9 cellular contexts compared by ENCODE assay signal in genomic region chr12:52741378-52742195, GRCh38. TPM values are rescaled to one million over a fixed set of nuclear protein-coding genes. Genes with fewer than 3 reads are reported as not detected.
DNase-seq lines count a peak whose midpoint lies in the region; ATAC-seq and TF ChIP-seq lines count a peak whose summit lies in the region.
"Had no signal": no experiment of that assay in that cellular context is flagged by ENCODE, and none has a peak within 500 bp of the region (broad histone marks: within the 10 kb centered on the region; RNA-seq: fewer than 3 reads in every experiment).

No MANE protein-coding gene starts in this region.

- H3K9me3 ChIP-seq in heart left ventricle (no peaks in the 10 kb centered on the region), transverse colon (no peaks in the 10 kb centered on the region)
- no peaks in the 10 kb centered on the region for H3K9me3 ChIP-seq in naive thymus-derived CD4-positive, alpha-beta T cell (ENCODE audit: control insufficient read depth in 2 of 3, low read length in 3 of 3)

- H3K4me3 ChIP-seq in heart left ventricle (no peak overlapping the region), choroid plexus epithelial cell (ENCODE audit: low read depth, low read length) (no peak overlapping the region), transverse colon (no peak overlapping the region)
- H3K4me3 ChIP-seq in naive thymus-derived CD4-positive, alpha-beta T cell (ENCODE audit: low read length), result no peak overlapping the region

- ATAC-seq in heart left ventricle, result peak in 2 of 4 donors; percentile 53 to 71
- ATAC-seq in naive thymus-derived CD4-positive, alpha-beta T cell, result peak; percentile 61
- no peak for ATAC-seq in stimulated activated naive B cell treated with anti-CD40 and anti-IgM and Interleukin-4, amounts not matched to agents 10 μg/mL and 1 μg/mL and 100 μg/mL, for 72 hours (replicated peaks)

- in situ Hi-C loops in transverse colon (cut with MboI; ENCODE audit: low pct_ligation_motif_present in 1 of 4, low pct_unique_long_range_greater_than_20kb in 1 of 4, low sequenced_read_pairs in 3 of 4), result no loop called here

- H3K27ac Mint-ChIP-seq in naive thymus-derived CD4-positive, alpha-beta T cell, result no peak overlapping the region
- no peak overlapping the region for H3K27ac Mint-ChIP-seq in stimulated activated naive B cell treated with anti-CD40 and anti-IgM and Interleukin-4, amounts not matched to agents 10 μg/mL and 1 μg/mL and 100 μg/mL, for 72 hours

- intact Hi-C loops in heart left ventricle (cut with DNase I), result no loop called here
- intact Hi-C loops in cardiac septum (cut with DNase I), result no loop called here
- intact Hi-C loops in naive thymus-derived CD4-positive, alpha-beta T cell (cut with micrococcal nuclease), result loop anchor here in 1 of 2 donors (5.0 kb wide), 1 partner anchor 159 kb away; no protein-coding TSS in a partner anchor
- intact Hi-C loops in transverse colon (cut with DNase I; ENCODE audit: low total_unique reads), result no loop called here

- POLR2A ChIA-PET in naive thymus-derived CD4-positive, alpha-beta T cell (lab: Charles Lee), result interaction anchor here (0.6 kb wide), 1 partner anchor 108 kb away, joined by 3 read pairs; no protein-coding TSS in a partner anchor

- peak in 3 of 5 donors; percentile 45 to 56 (median 55) for DNase-seq in heart left ventricle
- DNase-seq in cardiac septum (ENCODE audit: low spot score), result no peak
- peak; percentile 11 for DNase-seq in activated CD4-positive, CD25-positive, alpha-beta regulatory T cell treated with anti-CD3 and anti-CD28 coated beads, Interleukin-2, amount 50 U/mL, for 16 hours (ENCODE audit: low read depth, low spot score)
- DNase-seq in choroid plexus epithelial cell (ENCODE audit: low read depth), result peak; percentile 61
- DNase-seq in naive thymus-derived CD4-positive, alpha-beta T cell, result peak; percentile 31 to 73 (median 57)
- peak; percentile 47 for DNase-seq in transverse colon
- no peak for DNase-seq in NCI-H2227 treated with DMSO at 0.1 percent for 48 hours (lab: John Stamatoyannopoulos, UW)
- no peak for DNase-seq in stimulated activated naive B cell treated with anti-CD40 and anti-IgM and Interleukin-4, amounts not matched to agents 10 μg/mL and 1 μg/mL and 100 μg/mL, for 72 hours

- no peak overlapping the region for H3K4me3 Mint-ChIP-seq in naive thymus-derived CD4-positive, alpha-beta T cell
- no peak overlapping the region for H3K4me3 Mint-ChIP-seq in stimulated activated naive B cell treated with anti-CD40 and anti-IgM and Interleukin-4, amounts not matched to agents 10 μg/mL and 1 μg/mL and 100 μg/mL, for 72 hours

- peaks cover 0 to 4% (median 0%) of the 10 kb centered on the region in 11 donors for H3K9me3 Mint-ChIP-seq in naive thymus-derived CD4-positive, alpha-beta T cell
- H3K9me3 Mint-ChIP-seq in stimulated activated naive B cell treated with anti-CD40 and anti-IgM and Interleukin-4, amounts not matched to agents 10 μg/mL and 1 μg/mL and 100 μg/mL, for 72 hours, result no peaks in the 10 kb centered on the region

- H3K36me3 Mint-ChIP-seq in naive thymus-derived CD4-positive, alpha-beta T cell, result no peaks in the 10 kb centered on the region
- no peaks in the 10 kb centered on the region for H3K36me3 Mint-ChIP-seq in stimulated activated naive B cell treated with anti-CD40 and anti-IgM and Interleukin-4, amounts not matched to agents 10 μg/mL and 1 μg/mL and 100 μg/mL, for 72 hours

- no peak for TF ChIP-seq CTCF in heart left ventricle (IDR thresholded peaks at IDR 0.05)
- no peak for TF ChIP-seq CTCF in choroid plexus epithelial cell (conservative IDR thresholded peaks at IDR 0.05; ENCODE audit: low read depth, low read length)
- no peak for TF ChIP-seq CTCF in transverse colon (IDR thresholded peaks at IDR 0.05)

- peaks cover 0 to 13% (median 6%) of the 10 kb centered on the region in 5 donors for H3K27me3 Mint-ChIP-seq in naive thymus-derived CD4-positive, alpha-beta T cell
- peaks cover 26 to 40% of the 10 kb centered on the region in 2 donors for H3K27me3 Mint-ChIP-seq in stimulated activated naive B cell treated with anti-CD40 and anti-IgM and Interleukin-4, amounts not matched to agents 10 μg/mL and 1 μg/mL and 100 μg/mL, for 72 hours

- no peak for TF ChIP-seq EP300 in transverse colon (IDR thresholded peaks at IDR 0.05; ENCODE audit: low read depth)

- H3K27ac ChIP-seq in heart left ventricle (no peak overlapping the region), transverse colon (no peak overlapping the region)
- H3K27ac ChIP-seq in naive thymus-derived CD4-positive, alpha-beta T cell (ENCODE audit: low read depth, low read length), result no peak overlapping the region

- H3K27me3 ChIP-seq in heart left ventricle, result peaks cover 0 to 28% (median 0%) of the 10 kb centered on the region in 9 donors
- no peaks in the 10 kb centered on the region for H3K27me3 ChIP-seq in naive thymus-derived CD4-positive, alpha-beta T cell (ENCODE audit: control insufficient read depth in 2 of 2, insufficient read depth in 2 of 2, low read length in 2 of 2)
- H3K27me3 ChIP-seq in transverse colon, result peaks cover 7% of the 10 kb centered on the region

- WGBS in heart left ventricle, 4 donors, result 11 to 16% (median 14%) methylated on average over 13 to 16 of the region's 16 CpGs
- WGBS in transverse colon (ENCODE audit: low coverage in 1 of 2), 2 donors, result 0 to 16% methylated on average over 3 to 15 of the region's 16 CpGs

- TF ChIP-seq POLR2A in heart left ventricle (IDR thresholded peaks at IDR 0.05) (no peak), transverse colon (IDR thresholded peaks at IDR 0.05) (no peak)

- H3K4me1 ChIP-seq in heart left ventricle, result no peaks in the 10 kb centered on the region
- H3K4me1 ChIP-seq in naive thymus-derived CD4-positive, alpha-beta T cell (ENCODE audit: control insufficient read depth in 2 of 2, insufficient read depth in 2 of 2, low read length in 2 of 2), result no peaks in the 10 kb centered on the region
- no peaks in the 10 kb centered on the region for H3K4me1 ChIP-seq in transverse colon

- CTCF ChIA-PET in naive thymus-derived CD4-positive, alpha-beta T cell (lab: Charles Lee), result no interaction called here

- H3K36me3 ChIP-seq in heart left ventricle (no peaks in the 10 kb centered on the region), transverse colon (no peaks in the 10 kb centered on the region)
- no peaks in the 10 kb centered on the region for H3K36me3 ChIP-seq in naive thymus-derived CD4-positive, alpha-beta T cell (ENCODE audit: control insufficient read depth in 2 of 3, insufficient read depth in 3 of 3, low read length in 3 of 3)

- peaks cover 0 to 4% (median 0%) of the 10 kb centered on the region in 7 donors for H3K4me1 Mint-ChIP-seq in naive thymus-derived CD4-positive, alpha-beta T cell
- no peaks in the 10 kb centered on the region for H3K4me1 Mint-ChIP-seq in stimulated activated naive B cell treated with anti-CD40 and anti-IgM and Interleukin-4, amounts not matched to agents 10 μg/mL and 1 μg/mL and 100 μg/mL, for 72 hours

RNA-seq across cellular contexts. Expression of gene KRT76, which starts 35.6 kb away (rescaled TPM):
- total RNA-seq in heart left ventricle, result not detected
- not detected for polyA plus RNA-seq in heart left ventricle
- not detected for total RNA-seq in cardiac septum
- not detected for total RNA-seq in naive thymus-derived CD4-positive, alpha-beta T cell
- polyA plus RNA-seq in naive thymus-derived CD4-positive, alpha-beta T cell, result not detected
- total RNA-seq in transverse colon, result not detected
- polyA plus RNA-seq: adipose tissue had no signal

RNA-seq across cellular contexts. Expression of gene KRT77, which starts 38.3 kb away (rescaled TPM):
- total RNA-seq in heart left ventricle (not detected), cardiac septum (not detected), transverse colon (not detected)
- not detected for polyA plus RNA-seq in heart left ventricle
- total RNA-seq in naive thymus-derived CD4-positive, alpha-beta T cell, result under 1 TPM in 2 of 5 experiments, not detected in 3; 0.11 to 0.13 TPM
- polyA plus RNA-seq in naive thymus-derived CD4-positive, alpha-beta T cell, result under 1 TPM; 0.08 to 0.10 TPM

RNA-seq across cellular contexts. Expression of gene KRT3, which starts 54.3 kb away (rescaled TPM):
- total RNA-seq in heart left ventricle (not detected), cardiac septum (not detected), transverse colon (not detected)
- polyA plus RNA-seq in heart left ventricle, result not detected
- not detected for total RNA-seq in naive thymus-derived CD4-positive, alpha-beta T cell
- not detected for polyA plus RNA-seq in naive thymus-derived CD4-positive, alpha-beta T cell
- polyA plus RNA-seq: adipose tissue had no signal

Comparison
In these comparisons a context has a peak if more than half of its experiments do, and no peak if none do; other contexts are left out.
1. DNase-seq: peak in heart left ventricle (3 of 5), activated CD4-positive, CD25-positive, alpha-beta regulatory T cell treated with anti-CD3 and anti-CD28 coated beads, Interleukin-2, amount 50 U/mL, for 16 hours (single experiment), choroid plexus epithelial cell (single experiment), naive thymus-derived CD4-positive, alpha-beta T cell (9 of 9) and transverse colon (single experiment); none in cardiac septum (single experiment), NCI-H2227 treated with DMSO at 0.1 percent for 48 hours (single experiment) and stimulated activated naive B cell treated with anti-CD40 and anti-IgM and Interleukin-4, amounts not matched to agents 10 μg/mL and 1 μg/mL and 100 μg/mL, for 72 hours (single experiment).